ENCODE assay signal across 9 cellular contexts in the genomic region with DNA sequence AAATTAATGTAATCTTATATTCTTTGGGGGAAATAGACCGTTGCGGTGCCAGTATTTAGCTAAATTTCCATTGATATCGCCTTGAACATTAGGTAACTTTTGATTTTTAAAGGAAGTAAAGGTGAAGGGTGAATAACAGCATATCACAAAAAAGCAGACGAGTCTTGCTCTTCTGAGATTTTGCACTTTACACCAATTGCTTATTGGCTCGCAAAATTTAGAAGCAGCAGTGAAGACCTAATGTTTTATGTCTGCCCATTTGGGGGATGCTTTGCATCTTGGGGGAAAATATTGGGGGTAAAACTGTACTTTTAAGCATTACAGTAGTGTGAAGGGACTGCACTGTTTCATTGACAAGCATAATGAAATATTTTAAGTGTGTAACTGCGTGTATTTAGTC. TPM values are rescaled to one million over a fixed set of nuclear protein-coding genes. Genes with fewer than 3 reads are reported as not detected.
DNase-seq lines count a peak whose midpoint lies in the region; ATAC-seq, FAIRE-seq and TF ChIP-seq lines count a peak whose summit lies in the region.
"Had no signal": no experiment of that assay in that cellular context is flagged by ENCODE, and none has a peak within 500 bp of the region (broad histone marks: within the 10 kb centered on the region; RNA-seq: fewer than 3 reads in every experiment).

No MANE protein-coding gene starts in this region.

- TF ChIP-seq CTCF in BJ (IDR thresholded peaks at IDR 0.05; ENCODE audit: insufficient read depth, low read depth, low read length): no peak
- TF ChIP-seq CTCF in epithelial cell of esophagus (IDR thresholded peaks at IDR 0.05; ENCODE audit: insufficient read depth, low read depth, low read length, missing control alignments): no peak
- no peak for TF ChIP-seq CTCF in ovary (IDR thresholded peaks at IDR 0.05)

- H3K9me3 ChIP-seq in Karpas-422 (ENCODE audit: low read length) (no peaks in the 10 kb centered on the region), ovary (no peaks in the 10 kb centered on the region)

- POLR2A ChIA-PET in BJ (lab: Charles Lee): no interaction called here

- H3K36me3 ChIP-seq in BJ (ENCODE audit: control insufficient read depth, insufficient read depth, low read length): no peaks in the 10 kb centered on the region
- no peaks in the 10 kb centered on the region for H3K36me3 ChIP-seq in Karpas-422 (ENCODE audit: insufficient read depth, low read length)
- H3K36me3 ChIP-seq in ovary: no peaks in the 10 kb centered on the region

- H3K27ac ChIP-seq in Karpas-422 (ENCODE audit: low read length) (peak overlapping the region; percentile 100), ovary (no peak overlapping the region)

- CTCF ChIA-PET in BJ (lab: Yijun Ruan, JAX): interaction anchor here (0.6 to 1.6 kb wide), 2 partner anchors 79 to 98 kb away, joined by 3 to 4 read pairs; no protein-coding TSS in a partner anchor

- peaks cover 87% of the 10 kb centered on the region for H3K4me1 ChIP-seq in Karpas-422 (ENCODE audit: low read length)
- H3K4me1 ChIP-seq in ovary (ENCODE audit: insufficient read depth): no peaks in the 10 kb centered on the region

- no peak overlapping the region for H3K27ac Mint-ChIP-seq in natural killer cell treated with Interleukin-12 subunit alpha and Interleukin-12 subunit beta and Interleukin-15 and Interleukin-18, amount 100 ng/mL, for 72 hours
- H3K27ac Mint-ChIP-seq: activated naive CD8-positive, alpha-beta T cell treated with anti-CD3 and anti-CD28 coated beads, Interleukin-2, amount 10 ng/mL, durations not matched to agents 7 days and 5 days had no signal

- intact Hi-C loops in ovary (cut with DNase I): no loop called here

- no peak overlapping the region for H3K4me3 Mint-ChIP-seq in natural killer cell treated with Interleukin-12 subunit alpha and Interleukin-12 subunit beta and Interleukin-15 and Interleukin-18, amount 100 ng/mL, for 72 hours
- H3K4me3 Mint-ChIP-seq: activated naive CD8-positive, alpha-beta T cell treated with anti-CD3 and anti-CD28 coated beads, Interleukin-2, amount 10 ng/mL, durations not matched to agents 7 days and 5 days had no signal

- H3K4me1 Mint-ChIP-seq in natural killer cell treated with Interleukin-12 subunit alpha and Interleukin-12 subunit beta and Interleukin-15 and Interleukin-18, amount 100 ng/mL, for 72 hours (ENCODE audit: low read depth in 2 of 2): peaks cover 0 to 5% of the 10 kb centered on the region in 2 donors

- H3K79me2 ChIP-seq in Karpas-422 (ENCODE audit: low read length): peaks cover 17% of the 10 kb centered on the region

- H3K27me3 Mint-ChIP-seq in natural killer cell treated with Interleukin-12 subunit alpha and Interleukin-12 subunit beta and Interleukin-15 and Interleukin-18, amount 100 ng/mL, for 72 hours: no peaks in the 10 kb centered on the region
- H3K27me3 Mint-ChIP-seq: activated naive CD8-positive, alpha-beta T cell treated with anti-CD3 and anti-CD28 coated beads, Interleukin-2, amount 10 ng/mL, durations not matched to agents 7 days and 5 days had no signal

- H3K27me3 ChIP-seq in BJ (ENCODE audit: control insufficient read depth, insufficient read depth, low read length): no peaks in the 10 kb centered on the region
- no peaks in the 10 kb centered on the region for H3K27me3 ChIP-seq in Karpas-422 (ENCODE audit: low read length)
- no peaks in the 10 kb centered on the region for H3K27me3 ChIP-seq in ovary

- H3K4me3 ChIP-seq in BJ (ENCODE audit: low read depth, low read length) (peak overlapping the region; percentile 42), Karpas-422 (ENCODE audit: low read length) (peak overlapping the region; percentile 71), epithelial cell of esophagus (ENCODE audit: low read length) (peak overlapping the region; percentile 62), ovary (peak overlapping the region; percentile 44)

- H4K20me1 ChIP-seq in Karpas-422 (ENCODE audit: insufficient read depth, low read depth, low read length): no peaks in the 10 kb centered on the region

- no peaks in the 10 kb centered on the region for H3K9me3 Mint-ChIP-seq in natural killer cell treated with Interleukin-12 subunit alpha and Interleukin-12 subunit beta and Interleukin-15 and Interleukin-18, amount 100 ng/mL, for 72 hours
- H3K9me3 Mint-ChIP-seq: activated naive CD8-positive, alpha-beta T cell treated with anti-CD3 and anti-CD28 coated beads, Interleukin-2, amount 10 ng/mL, durations not matched to agents 7 days and 5 days had no signal

- H2AFZ ChIP-seq in Karpas-422 (ENCODE audit: low read length): no peak overlapping the region

- H3K9ac ChIP-seq in Karpas-422 (ENCODE audit: low read length): peak overlapping the region; percentile 83

- no peak for DNase-seq in BJ (ENCODE audit: low read depth)
- peak; percentile 91 for DNase-seq in Karpas-422
- no peak for DNase-seq in epithelial cell of esophagus (ENCODE audit: low read depth)
- no peak for DNase-seq in ovary
- DNase-seq in stimulated activated naive CD4-positive, alpha-beta T cell treated with Interleukin-2 at 50 U/mL for 16 hours (lab: John Stamatoyannopoulos, UW): no peak
- DNase-seq in HTR-8/SVneo (ENCODE audit: insufficient read length, low spot score): no peak
- no peak for DNase-seq in AG08395 (ENCODE audit: low spot score)
- no peak for DNase-seq in natural killer cell treated with Interleukin-12 subunit alpha and Interleukin-12 subunit beta and Interleukin-15 and Interleukin-18, amount 100 ng/mL, for 72 hours (ENCODE audit: low spot score)
- DNase-seq: activated naive CD8-positive, alpha-beta T cell treated with anti-CD3 and anti-CD28 coated beads, Interleukin-2, amount 10 ng/mL, durations not matched to agents 7 days and 5 days had no signal

- FAIRE-seq in HTR-8/SVneo (lab: Jason Lieb, UNC): no peak

- TF ChIP-seq POLR2A in ovary (IDR thresholded peaks at IDR 0.05): no peak

- no peaks in the 10 kb centered on the region for H3K9me2 ChIP-seq in Karpas-422 (replicated peaks; ENCODE audit: insufficient read depth, low read length)

- 8 to 11% (median 11%) methylated on average over 6 of the region's 6 CpGs for WGBS in ovary, 3 donors

- H3K36me3 Mint-ChIP-seq in natural killer cell treated with Interleukin-12 subunit alpha and Interleukin-12 subunit beta and Interleukin-15 and Interleukin-18, amount 100 ng/mL, for 72 hours: no peaks in the 10 kb centered on the region
- H3K36me3 Mint-ChIP-seq: activated naive CD8-positive, alpha-beta T cell treated with anti-CD3 and anti-CD28 coated beads, Interleukin-2, amount 10 ng/mL, durations not matched to agents 7 days and 5 days had no signal

- ATAC-seq in natural killer cell treated with Interleukin-12 subunit alpha and Interleukin-12 subunit beta and Interleukin-15 and Interleukin-18, amount 100 ng/mL, for 72 hours: no peak

- H3K4me2 ChIP-seq in Karpas-422 (ENCODE audit: low read depth, low read length, poor library complexity, severe bottlenecking): peak overlapping the region; percentile 81

- no peak for TF ChIP-seq EP300 in ovary (IDR thresholded peaks at IDR 0.05)

RNA-seq across cellular contexts. Expression of a gene that starts 0.9 kb away (rescaled TPM):
- polyA plus RNA-seq in BJ (2011; rRNA removed) (1.2 and 2.8 TPM in 2 replicates), ovary (1 to 10 TPM; 1.0 to 3.5 TPM)
- 1.8 and 2.3 TPM in 2 replicates for polyA minus RNA-seq in BJ (2011; rRNA and poly(A)+ RNA removed)
- total RNA-seq in Karpas-422 (2014; rRNA removed; shearing (Covaris generic); ENCODE audit: low replicate concordance): 95.6 and 106 TPM in 2 replicates
- total RNA-seq in ovary: 1 to 10 TPM; 1.4 to 8.4 (median 3.8) TPM
- total RNA-seq in natural killer cell treated with Interleukin-12 subunit alpha and Interleukin-12 subunit beta and Interleukin-15 and Interleukin-18, amount 100 ng/mL, for 72 hours: under 1 TPM; 0.36 to 0.53 TPM

Comparison
In these comparisons a context has a peak if more than half of its experiments do, and no peak if none do; other contexts are left out.
1. RNA of a gene that starts 0.9 kb away (total RNA-seq): 95.6 to 106 TPM in Karpas-422; 1.4 to 8.4 TPM in ovary and 0.36 to 0.53 TPM in natural killer cell treated with Interleukin-12 subunit alpha and Interleukin-12 subunit beta and Interleukin-15 and Interleukin-18, amount 100 ng/mL, for 72 hours; every median in the first group is over 10 times any median in the second.
2. Peak in every context shown above with its lines, with median percentiles within 50 percentile points of each other: H3K4me3 ChIP-seq.